ENCODE assay signal across 9 cellular contexts in genomic region chr11:39113606-39114005, GRCh38.
"Had no signal": no experiment of that assay in that cellular context is flagged by ENCODE, and none has a peak within 500 bp of the region (broad histone marks: within the 10 kb centered on the region; RNA-seq: fewer than 3 reads in every experiment).

No MANE protein-coding gene starts in this region.

- ATAC-seq: GM23338, HCT116 had no signal

- H3K4me3 Mint-ChIP-seq: GM23338, H9, HFFc6 had no signal

- H3K9me3 ChIP-seq: HAP-1 had no signal

- DNase-seq: GM23248, GOT3, H7, H9, HCEC 1CT, HFFc6 had no signal

- H3K4me2 ChIP-seq: GM23338 had no signal

- H3K4me1 Mint-ChIP-seq: GM23338, H9 had no signal

- H2AFZ ChIP-seq: GM23248, GM23338 had no signal

- H3K36me3 ChIP-seq: HAP-1 had no signal

- H3K9ac ChIP-seq: GM23248 had no signal

- H3K27ac Mint-ChIP-seq: GM23338, H9, HFFc6 had no signal

- H3K27ac ChIP-seq: GM23248 had no signal

- H3K4me3 ChIP-seq: GM23248, GM23338, HAP-1 had no signal

- H3K9me3 Mint-ChIP-seq: GM23338, H9 had no signal

- H3K4me1 ChIP-seq: HAP-1 had no signal
